Comparison of ENCODE assay signal across 8 cellular contexts in the genomic region with DNA sequence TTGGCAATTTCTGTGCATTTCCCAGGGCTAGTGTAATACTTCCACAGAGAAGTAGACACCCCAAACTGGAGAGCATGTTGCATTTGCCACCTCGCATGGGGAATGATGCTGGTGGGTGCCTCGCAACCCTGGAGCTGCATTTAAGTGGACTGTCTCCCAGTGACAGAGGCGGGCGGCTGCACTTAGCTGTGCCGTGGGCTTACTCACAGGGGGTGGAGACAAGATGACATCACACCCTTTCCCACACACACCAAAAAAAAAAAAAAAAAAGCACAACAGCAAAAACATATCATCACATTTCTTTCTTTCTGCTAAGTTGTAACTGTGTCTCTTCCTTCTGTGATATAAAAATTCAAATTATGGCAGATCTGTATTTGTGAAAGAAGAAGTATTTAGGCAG. TPM values are rescaled to one million over a fixed set of nuclear protein-coding genes. Genes with fewer than 3 reads are reported as not detected.
DNase-seq lines count a peak whose midpoint lies in the region; ATAC-seq and TF ChIP-seq lines count a peak whose summit lies in the region.

A gene with protein sequence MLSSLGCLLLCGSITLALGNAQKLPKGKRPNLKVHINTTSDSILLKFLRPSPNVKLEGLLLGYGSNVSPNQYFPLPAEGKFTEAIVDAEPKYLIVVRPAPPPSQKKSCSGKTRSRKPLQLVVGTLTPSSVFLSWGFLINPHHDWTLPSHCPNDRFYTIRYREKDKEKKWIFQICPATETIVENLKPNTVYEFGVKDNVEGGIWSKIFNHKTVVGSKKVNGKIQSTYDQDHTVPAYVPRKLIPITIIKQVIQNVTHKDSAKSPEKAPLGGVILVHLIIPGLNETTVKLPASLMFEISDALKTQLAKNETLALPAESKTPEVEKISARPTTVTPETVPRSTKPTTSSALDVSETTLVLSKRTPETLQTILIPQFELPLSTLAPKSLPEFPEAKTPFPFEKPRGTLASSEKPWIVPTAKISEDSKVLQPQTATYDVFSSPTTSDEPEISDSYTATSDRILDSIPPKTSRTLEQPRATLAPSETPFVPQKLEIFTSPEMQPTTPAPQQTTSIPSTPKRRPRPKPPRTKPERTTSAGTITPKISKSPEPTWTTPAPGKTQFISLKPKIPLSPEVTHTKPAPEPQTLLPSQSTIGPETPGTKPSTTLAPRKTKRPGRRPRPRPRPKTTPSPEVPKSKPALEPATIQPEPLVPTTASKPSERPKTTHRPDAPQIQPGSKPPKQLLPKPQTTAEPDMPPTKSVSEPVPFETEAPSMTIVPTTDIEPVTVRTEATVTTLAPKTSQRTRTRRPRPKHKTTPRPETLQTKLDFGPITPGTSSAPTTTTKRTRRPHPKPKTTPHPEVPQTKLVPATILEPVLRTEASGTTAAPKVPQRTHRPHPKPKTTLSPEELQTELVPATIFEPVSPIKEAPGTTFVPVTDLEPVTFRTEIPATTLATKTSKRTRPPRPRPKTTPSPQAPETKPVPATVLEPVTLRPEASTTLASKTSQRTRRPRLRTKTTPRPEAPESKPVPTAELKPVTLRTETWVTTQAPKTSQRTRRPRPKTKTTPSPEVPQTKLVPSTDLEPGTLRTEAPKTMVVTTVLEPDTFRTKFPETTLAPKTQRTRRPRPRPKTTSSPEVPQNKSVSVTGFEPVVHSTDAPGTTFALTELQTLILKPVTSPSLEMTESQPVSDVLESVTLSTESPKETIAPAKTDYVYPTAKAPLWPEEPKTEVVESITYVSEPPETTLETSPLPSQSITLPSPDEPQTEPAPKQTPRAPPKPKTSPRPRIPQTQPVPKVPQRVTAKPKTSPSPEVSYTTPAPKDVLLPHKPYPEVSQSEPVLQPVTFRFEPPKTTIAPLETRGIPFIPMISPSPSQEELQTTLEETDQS (N-terminal part only) (minus strand): TSS at position 113 of the 400 bp plus-strand sequence. CDS start 37 bp downstream, at position 76.

- no peaks in the 10 kb centered on the region for H3K27me3 Mint-ChIP-seq in WTC11 (ENCODE audit: low read depth)

- POLR2A ChIA-PET in WTC11 (lab: Charles Lee) = no interaction called here

- no peaks in the 10 kb centered on the region for H3K4me1 ChIP-seq in cardiac muscle cell (ENCODE audit: low read depth)

- no peaks in the 10 kb centered on the region for H3K9me3 ChIP-seq in cardiac muscle cell (ENCODE audit: low read depth)

- H3K4me1 Mint-ChIP-seq in WTC11 = no peaks in the 10 kb centered on the region; the same call in 1 of the 2 replicates

- CTCF ChIA-PET in WTC11 (lab: Charles Lee) = interaction anchor here (0.5 to 1.2 kb wide), 3 partner anchors 11 to 138 kb away, joined by 3 to 4 read pairs (median 3); no protein-coding TSS in a partner anchor

- TF ChIP-seq CTCF in WTC11 (IDR thresholded peaks at IDR 0.05) = no peak
- TF ChIP-seq CTCF in cardiac muscle cell (IDR thresholded peaks at IDR 0.05; ENCODE audit: low read depth, low read length) = no peak

- H3K27ac Mint-ChIP-seq in WTC11 = no peak within 1 kb of the TSS

- H3K4me3 ChIP-seq in cardiac muscle cell = no peak within 1 kb of the TSS

- no peaks in the 10 kb centered on the region for H3K36me3 ChIP-seq in cardiac muscle cell

- H3K9me3 Mint-ChIP-seq in WTC11 = no peaks in the 10 kb centered on the region

- H3K4me3 Mint-ChIP-seq in WTC11 = no peak within 1 kb of the TSS

- no peaks in the 10 kb centered on the region for H3K36me3 Mint-ChIP-seq in WTC11

- DNase-seq in HK-2 (ENCODE audit: unreplicated experiment) = peak; percentile 63
- peak; percentile 16 for DNase-seq in WTC11 (ENCODE audit: low spot score)
- DNase-seq in cardiac muscle cell (ENCODE audit: low read depth in 1 of 2, low spot score in 1 of 2) = peak; percentile 23 to 88
- DNase-seq in pulmonary artery endothelial cell (ENCODE audit: low read depth, low spot score) = peak; percentile 68
- DNase-seq in DMS153 treated with DMSO at 0.1 percent for 48 hours (lab: John Stamatoyannopoulos, UW; ENCODE audit: unreplicated experiment) = no peak
- no peak for DNase-seq in NCI-H1694 (lab: John Stamatoyannopoulos, UW)
- no peak for DNase-seq in NCI-H1105 treated with DMSO at 0.1 percent for 48 hours (lab: John Stamatoyannopoulos, UW)

- ATAC-seq in WTC11 (no peak), GM21515 (IDR thresholded peaks at IDR 0.05; ENCODE audit: unreplicated experiment) (no peak)

- no peaks in the 10 kb centered on the region for H3K27me3 ChIP-seq in cardiac muscle cell

- H3K27ac ChIP-seq in cardiac muscle cell = no peak within 1 kb of the TSS

TF ChIP-seq in WTC11, 78 proteins besides CTCF, POLR2A, EP300 and RAD21:
- TF ChIP-seq, protein P1, sequence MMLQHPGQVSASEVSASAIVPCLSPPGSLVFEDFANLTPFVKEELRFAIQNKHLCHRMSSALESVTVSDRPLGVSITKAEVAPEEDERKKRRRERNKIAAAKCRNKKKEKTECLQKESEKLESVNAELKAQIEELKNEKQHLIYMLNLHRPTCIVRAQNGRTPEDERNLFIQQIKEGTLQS (CRISPR knock-in tag; conservative IDR thresholded peaks at IDR 0.05) = no peak
- TF ChIP-seq, protein P2, sequence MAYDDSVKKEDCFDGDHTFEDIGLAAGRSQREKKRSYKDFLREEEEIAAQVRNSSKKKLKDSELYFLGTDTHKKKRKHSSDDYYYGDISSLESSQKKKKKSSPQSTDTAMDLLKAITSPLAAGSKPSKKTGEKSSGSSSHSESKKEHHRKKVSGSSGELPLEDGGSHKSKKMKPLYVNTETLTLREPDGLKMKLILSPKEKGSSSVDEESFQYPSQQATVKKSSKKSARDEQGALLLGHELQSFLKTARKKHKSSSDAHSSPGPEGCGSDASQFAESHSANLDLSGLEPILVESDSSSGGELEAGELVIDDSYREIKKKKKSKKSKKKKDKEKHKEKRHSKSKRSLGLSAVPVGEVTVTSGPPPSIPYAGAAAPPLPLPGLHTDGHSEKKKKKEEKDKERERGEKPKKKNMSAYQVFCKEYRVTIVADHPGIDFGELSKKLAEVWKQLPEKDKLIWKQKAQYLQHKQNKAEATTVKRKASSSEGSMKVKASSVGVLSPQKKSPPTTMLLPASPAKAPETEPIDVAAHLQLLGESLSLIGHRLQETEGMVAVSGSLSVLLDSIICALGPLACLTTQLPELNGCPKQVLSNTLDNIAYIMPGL (CRISPR knock-in tag; IDR thresholded peaks at IDR 0.05) = no peak
- TF ChIP-seq ATF1 (CRISPR knock-in tag; IDR thresholded peaks at IDR 0.05) (no peak), TEAD4 (CRISPR knock-in tag; IDR thresholded peaks at IDR 0.05) (no peak), ETV6 (CRISPR knock-in tag; IDR thresholded peaks at IDR 0.05) (no peak)
- TF ChIP-seq, protein P3, sequence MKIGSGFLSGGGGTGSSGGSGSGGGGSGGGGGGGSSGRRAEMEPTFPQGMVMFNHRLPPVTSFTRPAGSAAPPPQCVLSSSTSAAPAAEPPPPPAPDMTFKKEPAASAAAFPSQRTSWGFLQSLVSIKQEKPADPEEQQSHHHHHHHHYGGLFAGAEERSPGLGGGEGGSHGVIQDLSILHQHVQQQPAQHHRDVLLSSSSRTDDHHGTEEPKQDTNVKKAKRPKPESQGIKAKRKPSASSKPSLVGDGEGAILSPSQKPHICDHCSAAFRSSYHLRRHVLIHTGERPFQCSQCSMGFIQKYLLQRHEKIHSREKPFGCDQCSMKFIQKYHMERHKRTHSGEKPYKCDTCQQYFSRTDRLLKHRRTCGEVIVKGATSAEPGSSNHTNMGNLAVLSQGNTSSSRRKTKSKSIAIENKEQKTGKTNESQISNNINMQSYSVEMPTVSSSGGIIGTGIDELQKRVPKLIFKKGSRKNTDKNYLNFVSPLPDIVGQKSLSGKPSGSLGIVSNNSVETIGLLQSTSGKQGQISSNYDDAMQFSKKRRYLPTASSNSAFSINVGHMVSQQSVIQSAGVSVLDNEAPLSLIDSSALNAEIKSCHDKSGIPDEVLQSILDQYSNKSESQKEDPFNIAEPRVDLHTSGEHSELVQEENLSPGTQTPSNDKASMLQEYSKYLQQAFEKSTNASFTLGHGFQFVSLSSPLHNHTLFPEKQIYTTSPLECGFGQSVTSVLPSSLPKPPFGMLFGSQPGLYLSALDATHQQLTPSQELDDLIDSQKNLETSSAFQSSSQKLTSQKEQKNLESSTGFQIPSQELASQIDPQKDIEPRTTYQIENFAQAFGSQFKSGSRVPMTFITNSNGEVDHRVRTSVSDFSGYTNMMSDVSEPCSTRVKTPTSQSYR (CRISPR knock-in tag; IDR thresholded peaks at IDR 0.05) = no peak
- TF ChIP-seq, protein P4, sequence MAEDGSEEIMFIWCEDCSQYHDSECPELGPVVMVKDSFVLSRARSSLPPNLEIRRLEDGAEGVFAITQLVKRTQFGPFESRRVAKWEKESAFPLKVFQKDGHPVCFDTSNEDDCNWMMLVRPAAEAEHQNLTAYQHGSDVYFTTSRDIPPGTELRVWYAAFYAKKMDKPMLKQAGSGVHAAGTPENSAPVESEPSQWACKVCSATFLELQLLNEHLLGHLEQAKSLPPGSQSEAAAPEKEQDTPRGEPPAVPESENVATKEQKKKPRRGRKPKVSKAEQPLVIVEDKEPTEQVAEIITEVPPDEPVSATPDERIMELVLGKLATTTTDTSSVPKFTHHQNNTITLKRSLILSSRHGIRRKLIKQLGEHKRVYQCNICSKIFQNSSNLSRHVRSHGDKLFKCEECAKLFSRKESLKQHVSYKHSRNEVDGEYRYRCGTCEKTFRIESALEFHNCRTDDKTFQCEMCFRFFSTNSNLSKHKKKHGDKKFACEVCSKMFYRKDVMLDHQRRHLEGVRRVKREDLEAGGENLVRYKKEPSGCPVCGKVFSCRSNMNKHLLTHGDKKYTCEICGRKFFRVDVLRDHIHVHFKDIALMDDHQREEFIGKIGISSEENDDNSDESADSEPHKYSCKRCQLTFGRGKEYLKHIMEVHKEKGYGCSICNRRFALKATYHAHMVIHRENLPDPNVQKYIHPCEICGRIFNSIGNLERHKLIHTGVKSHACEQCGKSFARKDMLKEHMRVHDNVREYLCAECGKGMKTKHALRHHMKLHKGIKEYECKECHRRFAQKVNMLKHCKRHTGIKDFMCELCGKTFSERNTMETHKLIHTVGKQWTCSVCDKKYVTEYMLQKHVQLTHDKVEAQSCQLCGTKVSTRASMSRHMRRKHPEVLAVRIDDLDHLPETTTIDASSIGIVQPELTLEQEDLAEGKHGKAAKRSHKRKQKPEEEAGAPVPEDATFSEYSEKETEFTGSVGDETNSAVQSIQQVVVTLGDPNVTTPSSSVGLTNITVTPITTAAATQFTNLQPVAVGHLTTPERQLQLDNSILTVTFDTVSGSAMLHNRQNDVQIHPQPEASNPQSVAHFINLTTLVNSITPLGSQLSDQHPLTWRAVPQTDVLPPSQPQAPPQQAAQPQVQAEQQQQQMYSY (CRISPR knock-in tag; IDR thresholded peaks at IDR 0.05) = no peak

RNA-seq across cellular contexts. Expression of the gene that starts here (rescaled TPM):
- 0.18 to 0.74 TPM (median 0.39 TPM) in 3 replicates for total RNA-seq in WTC11 (2021)
- 0.21 and 0.54 TPM in 2 replicates for total RNA-seq in cardiac muscle cell
- polyA plus RNA-seq in cardiac muscle cell = 0.92 and 1.5 TPM in 2 replicates
- total RNA-seq in pulmonary artery endothelial cell = 9.3 and 14.5 TPM in 2 replicates

Comparison
In these comparisons a context has a peak if more than half of its experiments do, and no peak if none do; other contexts are left out.
1. Peak in DNase-seq in WTC11; RNA of the gene not detected or under 1 TPM.
2. DNase-seq: peak in HK-2 (single experiment), cardiac muscle cell (2 of 2) and pulmonary artery endothelial cell (single experiment); none in DMS153 treated with DMSO at 0.1 percent for 48 hours (single experiment), NCI-H1694 (single experiment) and NCI-H1105 treated with DMSO at 0.1 percent for 48 hours (single experiment).